ENCODE assay signal across 17 cellular contexts in the genomic region with DNA sequence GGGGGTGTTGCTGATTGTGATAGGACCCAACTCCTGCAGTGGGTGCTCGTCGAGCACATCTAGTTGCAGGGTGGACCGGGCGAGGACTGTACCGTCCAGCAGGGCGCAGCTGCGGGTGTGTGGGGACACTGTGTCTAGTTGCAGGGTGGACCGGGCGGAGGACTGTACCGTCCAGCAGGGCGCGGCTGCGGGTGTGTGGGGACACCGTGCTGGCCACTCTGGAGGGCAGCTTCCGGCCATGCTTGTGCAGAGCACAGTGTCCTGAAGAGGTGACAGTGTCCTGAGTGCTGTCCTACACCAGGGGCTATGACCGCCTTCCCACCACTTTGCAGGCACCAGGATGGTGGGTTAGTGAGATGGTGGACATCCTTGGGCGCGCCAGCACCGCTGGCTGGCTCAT. TPM values are rescaled to one million over a fixed set of nuclear protein-coding genes. Genes with fewer than 3 reads are reported as not detected.
"Had no signal": no experiment of that assay in that cellular context is flagged by ENCODE, and none has a peak within 500 bp of the region (broad histone marks: within the 10 kb centered on the region; RNA-seq: fewer than 3 reads in every experiment).

No MANE protein-coding gene starts in this region.

- H3K4me3 Mint-ChIP-seq: activated CD4-positive, alpha-beta memory T cell treated with anti-CD3 and anti-CD28 coated beads, Interleukin-2, amount 10 ng/mL, durations not matched to agents 7 days and 5 days; stimulated activated memory B cell treated with anti-CD40 and anti-IgM and Interleukin-4, amounts not matched to agents 10 μg/mL and 1 μg/mL and 100 μg/mL, for 72 hours had no signal

- H3K9me3 Mint-ChIP-seq: activated CD4-positive, alpha-beta memory T cell treated with anti-CD3 and anti-CD28 coated beads, Interleukin-2, amount 10 ng/mL, durations not matched to agents 7 days and 5 days; naive B cell; stimulated activated memory B cell treated with anti-CD40 and anti-IgM and Interleukin-4, amounts not matched to agents 10 μg/mL and 1 μg/mL and 100 μg/mL, for 72 hours had no signal

- DNase-seq: activated CD4-positive, alpha-beta memory T cell treated with anti-CD3 and anti-CD28 coated beads, Interleukin-2, amount 10 ng/mL, durations not matched to agents 7 days and 5 days; activated CD8-positive, alpha-beta memory T cell treated with anti-CD3 and anti-CD28 coated beads, Interleukin-2, amount 50 U/mL, for 4 hours; colonic mucosa; effector CD4-positive, alpha-beta T cell; foreskin melanocyte; midbrain; naive B cell; spleen; stimulated activated CD4-positive, alpha-beta T cell treated with anti-CD3 and anti-CD28 coated beads, Interleukin-1b, Interleukin-23, amount 100 ng/mL, for 48 hours; substantia nigra; transverse colon had no signal

- H3K36me3 ChIP-seq: cardiac muscle cell, colonic mucosa, heart left ventricle, prostate gland, spleen, transverse colon had no signal

- H3K27ac ChIP-seq: cardiac muscle cell, colonic mucosa, heart left ventricle, prostate gland, spleen, transverse colon had no signal

- FAIRE-seq: islet of Langerhans had no signal

- H3K4me1 ChIP-seq: colonic mucosa, transverse colon had no signal

- H3K27me3 ChIP-seq: cardiac muscle cell had no signal

- H3K27ac Mint-ChIP-seq: activated CD4-positive, alpha-beta memory T cell treated with anti-CD3 and anti-CD28 coated beads, Interleukin-2, amount 10 ng/mL, durations not matched to agents 7 days and 5 days; naive B cell; stimulated activated memory B cell treated with anti-CD40 and anti-IgM and Interleukin-4, amounts not matched to agents 10 μg/mL and 1 μg/mL and 100 μg/mL, for 72 hours had no signal

- H3K4me3 ChIP-seq: cardiac muscle cell, colonic mucosa, heart left ventricle, prostate gland, spleen, transverse colon had no signal

- H3K9me3 ChIP-seq: colonic mucosa, heart left ventricle, prostate gland, spleen, transverse colon had no signal

- H3K36me3 Mint-ChIP-seq: naive B cell; stimulated activated memory B cell treated with anti-CD40 and anti-IgM and Interleukin-4, amounts not matched to agents 10 μg/mL and 1 μg/mL and 100 μg/mL, for 72 hours had no signal

- ATAC-seq: heart left ventricle; sciatic nerve; stimulated activated memory B cell treated with anti-CD40 and anti-IgM and Interleukin-4, amounts not matched to agents 10 μg/mL and 1 μg/mL and 100 μg/mL, for 72 hours had no signal

RNA-seq across cellular contexts. Expression of gene TRPM2, which starts 4.6 kb away (rescaled TPM):
- total RNA-seq: cardiac muscle cell had no signal
- polyA plus RNA-seq: cardiac muscle cell had no signal
